ENCODE assay signal across 8 cellular contexts in genomic region chr19:13731147-13731964, GRCh38. TPM values are rescaled to one million over a fixed set of nuclear protein-coding genes. Genes with fewer than 3 reads are reported as not detected.
DNase-seq lines count a peak whose midpoint lies in the region; ATAC-seq and TF ChIP-seq lines count a peak whose summit lies in the region.

No MANE protein-coding gene starts in this region.

- H3K36me3 Mint-ChIP-seq in activated CD8-positive, alpha-beta T cell treated with anti-CD3 and anti-CD28 coated beads for 36 hours (ENCODE audit: low read depth) = peaks cover 2% of the 10 kb centered on the region

- DNase-seq in CD1c-positive myeloid dendritic cell (ENCODE audit: extremely low spot score) = peak; percentile 96
- DNase-seq in HK-2 (ENCODE audit: unreplicated experiment) = peak; percentile 93
- DNase-seq in NCI-H82 treated with DMSO at 0.1 percent for 48 hours (lab: John Stamatoyannopoulos, UW; ENCODE audit: unreplicated experiment) = peak; percentile 86
- peak; percentile 97 for DNase-seq in activated CD8-positive, alpha-beta T cell treated with anti-CD3 and anti-CD28 coated beads for 36 hours
- peak; percentile 97 for DNase-seq in ecto neural progenitor cell (ENCODE audit: low spot score)
- peak; percentile 89 to 98 for DNase-seq in lower leg skin (ENCODE audit: low spot score in 2 of 2)
- DNase-seq in stimulated activated CD4-positive, alpha-beta T cell treated with anti-CD3 and anti-CD28 coated beads, Interleukin-4, amount 100 ng/mL, for 4 hours = peak; percentile 89 to 93

- H3K27me3 Mint-ChIP-seq in activated CD8-positive, alpha-beta T cell treated with anti-CD3 and anti-CD28 coated beads for 36 hours = no peaks in the 10 kb centered on the region

- POLR2A ChIA-PET in activated CD8-positive, alpha-beta T cell treated with anti-CD3 and anti-CD28 coated beads for 36 hours (lab: Charles Lee) = interaction anchor here (1.4 to 2.9 kb wide), 3 partner anchors 14 to 43 kb away, joined by 5 to 15 read pairs (median 6); partner anchors contain the start of gene C19orf53

- H3K4me1 Mint-ChIP-seq in activated CD8-positive, alpha-beta T cell treated with anti-CD3 and anti-CD28 coated beads for 36 hours (ENCODE audit: low read depth) = peaks cover 22% of the 10 kb centered on the region

- TF ChIP-seq CTCF in activated CD8-positive, alpha-beta T cell treated with anti-CD3 and anti-CD28 coated beads for 36 hours (IDR thresholded peaks at IDR 0.05) = no peak
- TF ChIP-seq CTCF in lower leg skin (IDR thresholded peaks at IDR 0.05) = no peak

- CTCF ChIA-PET in activated CD8-positive, alpha-beta T cell treated with anti-CD3 and anti-CD28 coated beads for 36 hours (lab: Charles Lee) = interaction anchor here (1.0 to 2.8 kb wide), 5 partner anchors 10 to 405 kb away, joined by 3 to 14 read pairs (median 4); partner anchors contain the start of genes ASF1B and MRI1

- H3K4me3 Mint-ChIP-seq in activated CD8-positive, alpha-beta T cell treated with anti-CD3 and anti-CD28 coated beads for 36 hours = peak overlapping the region; percentile 86

- H3K27ac Mint-ChIP-seq in activated CD8-positive, alpha-beta T cell treated with anti-CD3 and anti-CD28 coated beads for 36 hours = peak overlapping the region; percentile 96

- H3K4me3 ChIP-seq in lower leg skin (ENCODE audit: low read depth, poor library complexity, severe bottlenecking) = no peak overlapping the region

- ATAC-seq in GM19438 (IDR thresholded peaks at IDR 0.05; ENCODE audit: low read depth, unreplicated experiment) = peak; percentile 94
- ATAC-seq in activated CD8-positive, alpha-beta T cell treated with anti-CD3 and anti-CD28 coated beads for 36 hours = peak; percentile 99

- no peaks in the 10 kb centered on the region for H3K9me3 Mint-ChIP-seq in activated CD8-positive, alpha-beta T cell treated with anti-CD3 and anti-CD28 coated beads for 36 hours

- intact Hi-C loops in activated CD8-positive, alpha-beta T cell treated with anti-CD3 and anti-CD28 coated beads for 36 hours (cut with micrococcal nuclease) = no loop called here
- intact Hi-C loops in lower leg skin (cut with DNase I; ENCODE audit: low total_unique reads) = no loop called here

- TF ChIP-seq POLR2A in lower leg skin (IDR thresholded peaks at IDR 0.05) = no peak

- whole genome bisulfite sequencing in lower leg skin, 2 donors = 1% methylated on average over 32 to 39 of the region's 39 CpGs

RNA-seq across cellular contexts. Expression of gene MRI1, which starts 33.0 kb away (rescaled TPM):
- 10 to 100 TPM; 37.1 to 40.8 TPM for total RNA-seq in activated CD8-positive, alpha-beta T cell treated with anti-CD3 and anti-CD28 coated beads for 36 hours
- 100 to 1,000 TPM in 2 of 4 donors, 10 to 100 TPM in 2; 72.8 to 133 (median 92.1) TPM for total RNA-seq in lower leg skin

RNA-seq across cellular contexts. Expression of gene C19orf53, which starts 42.9 kb away (rescaled TPM):
- total RNA-seq in activated CD8-positive, alpha-beta T cell treated with anti-CD3 and anti-CD28 coated beads for 36 hours = 100 to 1,000 TPM; 120 to 128 TPM
- 100 to 1,000 TPM; 113 to 200 (median 145) TPM for total RNA-seq in lower leg skin
